In the genomic region with DNA sequence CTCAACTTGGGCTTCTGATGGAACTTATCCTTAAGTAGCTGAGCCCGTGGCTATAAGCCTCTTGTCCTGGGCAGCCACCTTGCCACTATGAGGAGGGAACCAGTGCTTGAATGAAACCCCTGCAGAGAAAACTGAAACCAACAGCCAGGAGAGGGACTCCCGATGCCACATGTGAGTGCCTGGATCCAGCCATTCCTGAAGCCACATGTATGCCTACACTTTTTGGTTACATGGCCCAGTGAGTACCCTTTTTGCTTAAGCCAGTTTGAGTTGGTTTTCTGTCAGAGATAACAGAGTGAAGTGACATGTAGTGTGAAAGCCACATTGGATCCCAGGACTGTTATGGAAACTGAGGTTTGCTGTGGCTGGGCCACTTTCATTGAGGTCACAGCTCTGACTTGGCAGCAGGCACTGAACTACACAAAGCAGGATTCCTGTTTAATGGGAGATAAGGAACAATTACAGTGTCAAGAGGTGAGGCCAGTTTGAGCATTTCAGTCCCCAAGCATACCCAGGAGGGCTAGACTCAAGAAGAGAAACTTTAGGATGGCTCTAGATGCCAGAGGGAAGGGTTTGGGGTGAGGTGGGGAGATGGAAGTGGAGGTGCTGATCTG, we compare ENCODE assay signal across 1 cellular context.
TF ChIP-seq lines count a peak whose summit lies in the region.

No MANE protein-coding gene starts in this region.

TF ChIP-seq in HepG2, 621 proteins besides CTCF, POLR2A, EP300 and RAD21 (continued from another document):
- TF ChIP-seq THAP8 (CRISPR knock-in tag; IDR thresholded peaks at IDR 0.05; ENCODE audit: borderline replicate concordance) (0 out of 2 replicates have a peak, but pooled peaks have one; percentile 28), CHD4 (IDR thresholded peaks at IDR 0.05; ENCODE audit: borderline replicate concordance, low read length) (0 out of 2 replicates have a peak, but pooled peaks have one; percentile 35), STAG1 (CRISPR knock-in tag; IDR thresholded peaks at IDR 0.05) (no peak), ZSCAN12 (CRISPR knock-in tag; IDR thresholded peaks at IDR 0.05) (no peak), ZNF121 (CRISPR knock-in tag; IDR thresholded peaks at IDR 0.05) (no peak; the same call in 1 of the 2 replicates), KAT7 (CRISPR knock-in tag; IDR thresholded peaks at IDR 0.05; ENCODE audit: borderline replicate concordance) (no peak), ZNF607 (CRISPR knock-in tag; IDR thresholded peaks at IDR 0.05; ENCODE audit: borderline replicate concordance) (0 out of 2 replicates have a peak, but pooled peaks have one; percentile 62)
- TF ChIP-seq, protein P1, sequence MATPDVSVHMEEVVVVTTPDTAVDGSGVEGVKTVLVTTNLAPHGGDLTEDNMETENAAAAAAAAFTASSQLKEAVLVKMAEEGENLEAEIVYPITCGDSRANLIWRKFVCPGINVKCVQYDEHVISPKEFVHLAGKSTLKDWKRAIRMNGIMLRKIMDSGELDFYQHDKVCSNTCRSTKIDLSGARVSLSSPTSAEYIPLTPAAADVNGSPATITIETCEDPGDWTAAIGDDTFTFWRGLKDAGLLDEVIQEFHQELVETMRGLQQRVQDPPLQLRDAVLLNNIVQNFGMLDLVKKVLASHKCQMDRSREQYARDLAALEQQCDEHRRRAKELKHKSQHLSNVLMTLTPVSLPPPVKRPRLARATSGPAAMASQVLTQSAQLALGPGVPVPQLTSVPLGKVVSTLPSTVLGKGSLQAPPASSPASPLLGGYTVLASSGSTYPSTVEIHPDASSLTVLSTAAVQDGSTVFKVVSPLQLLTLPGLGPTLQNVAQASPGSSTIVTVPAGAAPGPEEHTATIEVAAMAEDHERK (CRISPR knock-in tag; IDR thresholded peaks at IDR 0.05; ENCODE audit: low read depth), result no peak
